In the genomic region with DNA sequence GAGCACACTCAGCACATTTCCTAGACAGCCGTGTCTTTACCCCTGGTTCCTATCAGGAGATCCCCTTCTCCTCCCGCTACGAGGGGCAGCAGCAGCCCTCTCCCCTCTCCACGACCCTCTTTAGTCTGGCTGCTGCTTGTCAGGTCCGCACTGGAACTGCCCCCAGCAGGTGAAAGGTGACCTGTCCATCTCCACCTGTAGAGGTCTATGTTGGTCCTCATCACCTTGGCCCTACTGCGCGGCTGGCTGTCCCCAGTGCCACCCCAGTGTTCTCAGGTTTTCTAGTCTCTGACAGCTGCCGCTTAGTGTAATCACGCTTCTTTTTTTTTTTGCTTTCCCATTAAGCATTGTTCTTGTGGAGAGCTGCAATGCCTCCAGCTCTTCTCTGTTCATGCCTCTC, we compare ENCODE assay signal across 26 cellular contexts.
"Had no signal": no experiment of that assay in that cellular context is flagged by ENCODE, and none has a peak within 500 bp of the region (broad histone marks: within the 10 kb centered on the region; RNA-seq: fewer than 3 reads in every experiment).

No MANE protein-coding gene starts in this region.

- ATAC-seq: activated naive CD4-positive, alpha-beta T cell treated with anti-CD3 and anti-CD28 coated beads, Interleukin-2, amount 50 U/mL, for 72 hours; activated T-cell treated with anti-CD3 and anti-CD28 coated beads, Interleukin-2, amount 50 U/mL, for 72 hours; esophagus mucosa; heart right ventricle had no signal

- H3K36me3 Mint-ChIP-seq: activated naive CD4-positive, alpha-beta T cell treated with anti-CD3 and anti-CD28 coated beads, Interleukin-2, amount 10 ng/mL, durations not matched to agents 7 days and 5 days; activated naive CD4-positive, alpha-beta T cell treated with anti-CD3 and anti-CD28 coated beads, Interleukin-2, amount 50 U/mL, for 72 hours; activated naive CD8-positive, alpha-beta T cell treated with anti-CD3 and anti-CD28 coated beads, Interleukin-2, amount 10 ng/mL, durations not matched to agents 7 days and 5 days had no signal

- H3K4me1 Mint-ChIP-seq: activated CD4-positive, alpha-beta memory T cell treated with anti-CD3 and anti-CD28 coated beads, Interleukin-2, amount 10 ng/mL, durations not matched to agents 7 days and 5 days; activated CD4-positive, alpha-beta T cell treated with anti-CD3 and anti-CD28 coated beads, Interleukin-2, amount 10 ng/mL, durations not matched to agents 7 days and 5 days; activated naive CD4-positive, alpha-beta T cell treated with anti-CD3 and anti-CD28 coated beads, Interleukin-2, amount 10 ng/mL, durations not matched to agents 7 days and 5 days; activated naive CD8-positive, alpha-beta T cell treated with anti-CD3 and anti-CD28 coated beads, Interleukin-2, amount 10 ng/mL, durations not matched to agents 7 days and 5 days had no signal

- H3K4me1 ChIP-seq: ascending aorta, breast epithelium, colonic mucosa, heart right ventricle had no signal

- H3K27ac ChIP-seq: ascending aorta, breast epithelium, cardiac muscle cell, colonic mucosa, heart right ventricle had no signal

- H3K4me3 ChIP-seq: ascending aorta, breast epithelium, cardiac muscle cell, colonic mucosa, heart right ventricle had no signal

- H3K9me3 ChIP-seq: ascending aorta, breast epithelium, colonic mucosa, heart right ventricle had no signal

- H3K4me3 Mint-ChIP-seq: activated CD4-positive, alpha-beta memory T cell treated with anti-CD3 and anti-CD28 coated beads, Interleukin-2, amount 10 ng/mL, durations not matched to agents 7 days and 5 days; activated CD4-positive, alpha-beta T cell treated with anti-CD3 and anti-CD28 coated beads, Interleukin-2, amount 10 ng/mL, durations not matched to agents 7 days and 5 days; activated naive CD4-positive, alpha-beta T cell treated with anti-CD3 and anti-CD28 coated beads, Interleukin-2, amount 10 ng/mL, durations not matched to agents 7 days and 5 days; activated naive CD8-positive, alpha-beta T cell treated with anti-CD3 and anti-CD28 coated beads, Interleukin-2, amount 10 ng/mL, durations not matched to agents 7 days and 5 days; activated T-cell treated with anti-CD3 and anti-CD28 coated beads, Interleukin-2, amount 50 U/mL, for 24 hours; activated T-cell treated with anti-CD3 and anti-CD28 coated beads, Interleukin-2, amount 50 U/mL, for 72 hours; brain had no signal

- H3K27me3 Mint-ChIP-seq: activated CD4-positive, alpha-beta memory T cell treated with anti-CD3 and anti-CD28 coated beads, Interleukin-2, amount 10 ng/mL, durations not matched to agents 7 days and 5 days; activated CD4-positive, alpha-beta T cell treated with anti-CD3 and anti-CD28 coated beads, Interleukin-2, amount 10 ng/mL, durations not matched to agents 7 days and 5 days; activated naive CD4-positive, alpha-beta T cell treated with anti-CD3 and anti-CD28 coated beads, Interleukin-2, amount 10 ng/mL, durations not matched to agents 7 days and 5 days; activated T-cell treated with anti-CD3 and anti-CD28 coated beads, Interleukin-2, amount 50 U/mL, for 24 hours had no signal

- H3K36me3 ChIP-seq: ascending aorta, breast epithelium, cardiac muscle cell, colonic mucosa, heart right ventricle had no signal

- H3K27me3 ChIP-seq: ascending aorta, breast epithelium, cardiac muscle cell, colonic mucosa, heart right ventricle had no signal

- H3K9me3 Mint-ChIP-seq: activated CD4-positive, alpha-beta memory T cell treated with anti-CD3 and anti-CD28 coated beads, Interleukin-2, amount 10 ng/mL, durations not matched to agents 7 days and 5 days; activated CD4-positive, alpha-beta T cell treated with anti-CD3 and anti-CD28 coated beads, Interleukin-2, amount 10 ng/mL, durations not matched to agents 7 days and 5 days; activated naive CD4-positive, alpha-beta T cell treated with anti-CD3 and anti-CD28 coated beads, Interleukin-2, amount 50 U/mL, for 72 hours; activated naive CD8-positive, alpha-beta T cell treated with anti-CD3 and anti-CD28 coated beads, Interleukin-2, amount 10 ng/mL, durations not matched to agents 7 days and 5 days; activated T-cell treated with anti-CD3 and anti-CD28 coated beads, Interleukin-2, amount 50 U/mL, for 24 hours had no signal

- DNase-seq: activated CD4-positive, alpha-beta memory T cell treated with anti-CD3 and anti-CD28 coated beads, Interleukin-2, amount 10 ng/mL, durations not matched to agents 7 days and 5 days; activated CD4-positive, alpha-beta T cell treated with anti-CD3 and anti-CD28 coated beads for 1 hour; activated CD4-positive, alpha-beta T cell treated with anti-CD3 and anti-CD28 coated beads for 4 hours; activated CD4-positive, alpha-beta T cell treated with anti-CD3 and anti-CD28 coated beads, Interleukin-2, amount 10 ng/mL, durations not matched to agents 7 days and 5 days; activated CD4-positive, alpha-beta T cell treated with anti-CD3 and anti-CD28 coated beads, Interleukin-2, amount 50 U/mL, for 4 hours; activated CD8-positive, alpha-beta memory T cell treated with anti-CD3 and anti-CD28 coated beads, Interleukin-2, amount 50 U/mL, for 48 hours; activated gamma-delta T cell; activated naive CD4-positive, alpha-beta T cell; activated naive CD4-positive, alpha-beta T cell treated with anti-CD3 and anti-CD28 coated beads, Interleukin-2, amount 10 ng/mL, durations not matched to agents 7 days and 5 days; activated naive CD8-positive, alpha-beta T cell treated with anti-CD3 and anti-CD28 coated beads, Interleukin-2, amount 10 ng/mL, durations not matched to agents 7 days and 5 days; activated T-cell treated with anti-CD3 and anti-CD28 coated beads for 4 hours; activated T-cell treated with anti-CD3 and anti-CD28 coated beads, Interleukin-2, amount 50 U/mL, for 24 hours; activated T-cell treated with anti-CD3 and anti-CD28 coated beads, Interleukin-2, amount 50 U/mL, for 72 hours; central memory CD4-positive, alpha-beta T cell; cerebellar nuclear complex; colonic mucosa; effector CD8-positive, alpha-beta T cell; foreskin fibroblast; heart right ventricle; T-helper 2 cell had no signal

- H3K27ac Mint-ChIP-seq: activated CD4-positive, alpha-beta memory T cell treated with anti-CD3 and anti-CD28 coated beads, Interleukin-2, amount 10 ng/mL, durations not matched to agents 7 days and 5 days; activated CD4-positive, alpha-beta T cell treated with anti-CD3 and anti-CD28 coated beads, Interleukin-2, amount 10 ng/mL, durations not matched to agents 7 days and 5 days; activated naive CD4-positive, alpha-beta T cell treated with anti-CD3 and anti-CD28 coated beads, Interleukin-2, amount 10 ng/mL, durations not matched to agents 7 days and 5 days; activated naive CD4-positive, alpha-beta T cell treated with anti-CD3 and anti-CD28 coated beads, Interleukin-2, amount 50 U/mL, for 72 hours; activated naive CD8-positive, alpha-beta T cell treated with anti-CD3 and anti-CD28 coated beads, Interleukin-2, amount 10 ng/mL, durations not matched to agents 7 days and 5 days; activated T-cell treated with anti-CD3 and anti-CD28 coated beads, Interleukin-2, amount 50 U/mL, for 24 hours; activated T-cell treated with anti-CD3 and anti-CD28 coated beads, Interleukin-2, amount 50 U/mL, for 72 hours; brain had no signal
